2 cellular contexts compared by ENCODE assay signal in genomic region chr6:31531771-31532643, GRCh38.
TF ChIP-seq lines count a peak whose summit lies in the region.

No MANE protein-coding gene starts in this region.

TF ChIP-seq in A549, 52 proteins besides CTCF, POLR2A, EP300 and RAD21:
- TF ChIP-seq FOSL2 (IDR thresholded peaks at IDR 0.05) (no peak), FOSL2 (CRISPR knock-in tag; IDR thresholded peaks at IDR 0.05) (no peak), EHMT2 (IDR thresholded peaks at IDR 0.05; ENCODE audit: low read depth) (no peak), TP53 (CRISPR knock-in tag; IDR thresholded peaks at IDR 0.05) (no peak), CBX8 (IDR thresholded peaks at IDR 0.05) (no peak), GATA3 (IDR thresholded peaks at IDR 0.05; ENCODE audit: borderline replicate concordance) (no peak), KDM1A (IDR thresholded peaks at IDR 0.05; ENCODE audit: low read depth) (no peak), HEYL (CRISPR knock-in tag; IDR thresholded peaks at IDR 0.05) (no peak), SMC3 (IDR thresholded peaks at IDR 0.05) (no peak), POLR2AphosphoS2 (conservative IDR thresholded peaks at IDR 0.05; ENCODE audit: low read length) (0 out of 2 replicates have a peak, but pooled peaks have one; percentile 1)

TF ChIP-seq in endothelial cell of umbilical vein, 7 proteins besides CTCF, POLR2A, EP300 and RAD21:
- TF ChIP-seq POLR2AphosphoS5 (IDR thresholded peaks at IDR 0.05; ENCODE audit: insufficient read depth, low read depth, low read length) (no peak), FOS (IDR thresholded peaks at IDR 0.05; ENCODE audit: borderline replicate concordance, insufficient read depth, low read length) (no peak), GATA2 (IDR thresholded peaks at IDR 0.05; ENCODE audit: insufficient read depth, insufficient read length, low read depth, low read length) (no peak), MYC (IDR thresholded peaks at IDR 0.05; ENCODE audit: low read depth, low read length) (no peak), JUN (IDR thresholded peaks at IDR 0.05; ENCODE audit: borderline replicate concordance, insufficient read depth, insufficient read length, low read depth) (no peak), EZH2 (IDR thresholded peaks at IDR 0.05; ENCODE audit: borderline replicate concordance, low read depth, low read length, severe bottlenecking) (no peak), MAX (IDR thresholded peaks at IDR 0.05; ENCODE audit: insufficient read depth, insufficient read length) (no peak)
